In genomic region chr19:47225746-47226425, GRCh38 we compare ENCODE assay signal across 8 cellular contexts. TPM values are rescaled to one million over a fixed set of nuclear protein-coding genes. Genes with fewer than 3 reads are reported as not detected.
DNase-seq lines count a peak whose midpoint lies in the region; ATAC-seq and TF ChIP-seq lines count a peak whose summit lies in the region.

No MANE protein-coding gene starts in this region.

- no peaks in the 10 kb centered on the region for H3K36me3 Mint-ChIP-seq in naive B cell

- peak overlapping the region in 5 of 6 donors; percentile 64 to 95 (median 87) for H3K27ac Mint-ChIP-seq in naive B cell

- peak overlapping the region; percentile 48 to 90 (median 79) for H3K4me3 Mint-ChIP-seq in naive B cell

- no peaks in the 10 kb centered on the region for H3K9me3 Mint-ChIP-seq in naive B cell

- ATAC-seq in GM19397 (IDR thresholded peaks at IDR 0.05; ENCODE audit: unreplicated experiment) (peak; percentile 46), naive B cell (ENCODE audit: low read depth in 2 of 2) (peak; percentile 58 to 68)

- DNase-seq in CD1c-positive myeloid dendritic cell (ENCODE audit: extremely low spot score) (peak; percentile 93), HuH-7.5 (ENCODE audit: low spot score) (peak; percentile 95), activated T-helper 1 cell treated with Interleukin-2 at 50 U/mL for 16 hours (ENCODE audit: low read depth) (peak; percentile 82), fibroblast of gingiva (ENCODE audit: low read depth) (peak; percentile 91), naive B cell (peak; percentile 82)
- peak; percentile 61 to 83 for DNase-seq in stimulated activated CD8-positive, alpha-beta memory T cell treated with anti-CD3 and anti-CD28 coated beads, Interleukin-7, amount 100 ng/mL, for 4 hours (ENCODE audit: low read depth in 2 of 2)

- H3K4me1 Mint-ChIP-seq in naive B cell = peaks cover 12 to 18% (median 18%) of the 10 kb centered on the region in 3 donors

- H3K27me3 Mint-ChIP-seq in naive B cell = peaks cover 0 to 6% (median 0%) of the 10 kb centered on the region in 3 donors

TF ChIP-seq in PFSK-1, 5 proteins besides CTCF, POLR2A, EP300 and RAD21:
- 0 out of 2 replicates have a peak, but pooled peaks have one; percentile 47 for TF ChIP-seq SIN3A (IDR thresholded peaks at IDR 0.05; ENCODE audit: borderline replicate concordance, insufficient read depth, low read length)
- peak; percentile 61 for TF ChIP-seq FOXP2 (optimal IDR thresholded peaks at IDR 0.05; ENCODE audit: borderline replicate concordance, extremely low read depth, extremely low read length, insufficient read depth)
- TF ChIP-seq REST (IDR thresholded peaks at IDR 0.05; ENCODE audit: insufficient read depth in 1 of 2, low read depth in 2 of 2, low read length in 2 of 2) = peak; percentile 29 to 60; a peak in 1 of 4 replicates
- peak; percentile 90 for TF ChIP-seq TAF1 (IDR thresholded peaks at IDR 0.05; ENCODE audit: borderline replicate concordance, insufficient read depth, low read length)
- peak; percentile 99 for TF ChIP-seq POLR2AphosphoS5 (IDR thresholded peaks at IDR 0.05; ENCODE audit: low read depth, low read length)

RNA-seq across cellular contexts. Expression of gene BBC3, which starts 5.1 kb away (rescaled TPM):
- polyA plus RNA-seq in PFSK-1 (2012; ENCODE audit: insufficient read length, low read depth) = 21.6 TPM
- polyA plus RNA-seq in naive B cell (ENCODE audit: low read depth in 6 of 6) = 1 to 10 TPM in 2 of 6 donors, under 1 TPM in 4; 0.32 to 1.4 (median 0.70) TPM

RNA-seq across cellular contexts. Expression of gene CCDC9, which starts 30.4 kb away (rescaled TPM):
- 42.1 TPM for polyA plus RNA-seq in PFSK-1 (2012; ENCODE audit: insufficient read length, low read depth)
- polyA plus RNA-seq in naive B cell (ENCODE audit: low read depth in 6 of 6) = 10 to 100 TPM in 2 of 6 donors, 1 to 10 TPM in 4; 7.8 to 13.2 (median 8.8) TPM

RNA-seq across cellular contexts. Expression of gene INAFM1, which starts 48.8 kb away (rescaled TPM):
- 68.0 TPM for polyA plus RNA-seq in PFSK-1 (2012; ENCODE audit: insufficient read length, low read depth)
- polyA plus RNA-seq in naive B cell (ENCODE audit: low read depth in 6 of 6) = 1 to 10 TPM; 3.9 to 7.7 (median 5.6) TPM

Comparison
In these comparisons a context has a peak if more than half of its experiments do, and no peak if none do; other contexts are left out.
1. Peak in every context shown above with its lines: DNase-seq and ATAC-seq.